In genomic region chr5:172164773-172165212, GRCh38 we compare ENCODE assay signal across 12 cellular contexts. TPM values are rescaled to one million over a fixed set of nuclear protein-coding genes. Genes with fewer than 3 reads are reported as not detected.
DNase-seq lines count a peak whose midpoint lies in the region; TF ChIP-seq lines count a peak whose summit lies in the region.
"Had no signal": no experiment of that assay in that cellular context is flagged by ENCODE, and none has a peak within 500 bp of the region (broad histone marks: within the 10 kb centered on the region; RNA-seq: fewer than 3 reads in every experiment).

No MANE protein-coding gene starts in this region.

- H3K4me1 ChIP-seq in endodermal cell (ENCODE audit: control insufficient read depth, insufficient read depth, low read length): no peaks in the 10 kb centered on the region
- H3K4me1 ChIP-seq in mesodermal cell (ENCODE audit: control insufficient read depth, insufficient read depth, low read length, poor library complexity, severe bottlenecking): peaks cover 27% of the 10 kb centered on the region
- no peaks in the 10 kb centered on the region for H3K4me1 ChIP-seq in smooth muscle cell (ENCODE audit: low read depth)

- H3K36me3 ChIP-seq in endodermal cell (ENCODE audit: control insufficient read depth, insufficient read depth, low read length) (no peaks in the 10 kb centered on the region), mesodermal cell (ENCODE audit: control insufficient read depth, insufficient read depth, low read length) (peaks cover 8% of the 10 kb centered on the region), smooth muscle cell (ENCODE audit: low read depth) (no peaks in the 10 kb centered on the region)

- in situ Hi-C loops in GM13976 (cut with MboI; ENCODE audit: low sequenced_read_pairs, unreplicated experiment): no loop called here

- H3K27me3 ChIP-seq in endodermal cell (ENCODE audit: control insufficient read depth, insufficient read depth, low read length, poor library complexity, severe bottlenecking): no peaks in the 10 kb centered on the region
- H3K27me3 ChIP-seq in smooth muscle cell (ENCODE audit: low read depth): no peaks in the 10 kb centered on the region

- H3K9ac ChIP-seq in endodermal cell (ENCODE audit: extremely low read depth, low read length, poor library complexity, severe bottlenecking) (no peak overlapping the region), smooth muscle cell (ENCODE audit: low read depth) (no peak overlapping the region)
- H3K9ac ChIP-seq: KMS-11 had no signal

- no peak overlapping the region for H3K4me2 ChIP-seq in smooth muscle cell
- H3K4me2 ChIP-seq: KMS-11 had no signal

- H3K9me3 ChIP-seq in endodermal cell (ENCODE audit: control insufficient read depth, low read length) (no peaks in the 10 kb centered on the region), mesodermal cell (ENCODE audit: control insufficient read depth, low read length) (no peaks in the 10 kb centered on the region), smooth muscle cell (replicated peaks; ENCODE audit: low read depth) (no peaks in the 10 kb centered on the region)

- H3K9me3 Mint-ChIP-seq in activated T-cell treated with anti-CD3 and anti-CD28 coated beads, Interleukin-2, amount 50 U/mL, for 24 hours: no peaks in the 10 kb centered on the region
- no peaks in the 10 kb centered on the region for H3K9me3 Mint-ChIP-seq in endodermal cell

- peaks cover 53% of the 10 kb centered on the region for H3K36me3 Mint-ChIP-seq in activated T-cell treated with anti-CD3 and anti-CD28 coated beads, Interleukin-2, amount 50 U/mL, for 24 hours (ENCODE audit: low read depth)
- no peaks in the 10 kb centered on the region for H3K36me3 Mint-ChIP-seq in endodermal cell (ENCODE audit: low read depth)

- no peaks in the 10 kb centered on the region for H3F3A ChIP-seq in smooth muscle cell (ENCODE audit: low read depth)

- H4K20me1 ChIP-seq in smooth muscle cell (ENCODE audit: low read depth): peaks cover 62% of the 10 kb centered on the region

- peak overlapping the region; percentile 84 for H3K27ac Mint-ChIP-seq in activated T-cell treated with anti-CD3 and anti-CD28 coated beads, Interleukin-2, amount 50 U/mL, for 24 hours
- peak overlapping the region; percentile 58 for H3K27ac Mint-ChIP-seq in endodermal cell
- H3K27ac Mint-ChIP-seq: activated CD4-positive, alpha-beta T cell treated with anti-CD3 and anti-CD28 coated beads for 36 hours had no signal

- H3K4me1 Mint-ChIP-seq in activated T-cell treated with anti-CD3 and anti-CD28 coated beads, Interleukin-2, amount 50 U/mL, for 24 hours (ENCODE audit: low read depth): peaks cover 81% of the 10 kb centered on the region
- H3K4me1 Mint-ChIP-seq in endodermal cell: no peaks in the 10 kb centered on the region

- TF ChIP-seq CTCF in endodermal cell (conservative IDR thresholded peaks at IDR 0.05): no peak
- TF ChIP-seq CTCF in smooth muscle cell (IDR thresholded peaks at IDR 0.05; ENCODE audit: borderline replicate concordance, insufficient read depth, poor library complexity, severe bottlenecking): no peak
- no peak for TF ChIP-seq CTCF in GM13976 (IDR thresholded peaks at IDR 0.05; ENCODE audit: borderline replicate concordance, control extremely low read depth, extremely low read depth, insufficient read depth, missing control alignments)

- peaks cover 8% of the 10 kb centered on the region for H3K79me2 ChIP-seq in smooth muscle cell (ENCODE audit: low read depth)

- no peak for DNase-seq in activated T-cell treated with anti-CD3 and anti-CD28 coated beads, Interleukin-2, amount 50 U/mL, for 24 hours
- DNase-seq in activated T-cell treated with anti-CD3 and anti-CD28 coated beads, Interleukin-2, amount 50 U/mL, for 1 hour: no peak
- no peak for DNase-seq in endodermal cell
- peak in 39 of 49 donors; percentile 16 to 84 (median 52) for DNase-seq in substantia nigra (lab: John Stamatoyannopoulos, UW)
- DNase-seq in smooth muscle cell (lab: John Stamatoyannopoulos, UW; ENCODE audit: unreplicated experiment): no peak
- no peak for DNase-seq in GM13976 (ENCODE audit: low spot score)
- no peak for DNase-seq in activated naive CD4-positive, alpha-beta T cell treated with anti-CD3 and anti-CD28 coated beads, Interleukin-2, amount 50 U/mL, for 16 hours
- DNase-seq: activated CD4-positive, alpha-beta T cell treated with anti-CD3 and anti-CD28 coated beads for 36 hours; GOT3 had no signal

- H3K27ac ChIP-seq in endodermal cell (ENCODE audit: low read depth, low read length) (peak overlapping the region; percentile 63), mesodermal cell (ENCODE audit: low read depth, low read length, severe bottlenecking) (peak overlapping the region; percentile 23), substantia nigra (ENCODE audit: low read depth, low read length, poor library complexity, severe bottlenecking) (peak overlapping the region; percentile 72), smooth muscle cell (ENCODE audit: low read depth) (no peak overlapping the region)
- H3K27ac ChIP-seq: KMS-11 had no signal

- H3K4me3 ChIP-seq in endodermal cell (ENCODE audit: low read length) (no peak overlapping the region), mesodermal cell (ENCODE audit: extremely low read depth, insufficient read depth, low read length, poor library complexity, severe bottlenecking) (no peak overlapping the region), smooth muscle cell (no peak overlapping the region)

- H3K27me3 Mint-ChIP-seq in activated T-cell treated with anti-CD3 and anti-CD28 coated beads, Interleukin-2, amount 50 U/mL, for 24 hours: no peaks in the 10 kb centered on the region
- no peaks in the 10 kb centered on the region for H3K27me3 Mint-ChIP-seq in endodermal cell (ENCODE audit: insufficient read depth)
- H3K27me3 Mint-ChIP-seq: activated CD4-positive, alpha-beta T cell treated with anti-CD3 and anti-CD28 coated beads for 36 hours had no signal

- WGBS in endodermal cell (ENCODE audit: insufficient coverage in 1 of 2, insufficient read length in 1 of 2), 2 experiments: 93 to 98% methylated on average over 7 to 13 of the region's 13 CpGs
- WGBS in mesodermal cell (ENCODE audit: insufficient coverage in 2 of 2), 2 experiments: 91 to 93% methylated on average over 8 to 13 of the region's 13 CpGs
- WGBS in smooth muscle cell (ENCODE audit: low lambda C conversion rate): 83% methylated on average over 13 of the region's 13 CpGs

- H2AFZ ChIP-seq in smooth muscle cell (ENCODE audit: low read depth): no peak overlapping the region

- H3K4me3 Mint-ChIP-seq in activated T-cell treated with anti-CD3 and anti-CD28 coated beads, Interleukin-2, amount 50 U/mL, for 24 hours: no peak overlapping the region
- no peak overlapping the region for H3K4me3 Mint-ChIP-seq in endodermal cell
- H3K4me3 Mint-ChIP-seq: activated CD4-positive, alpha-beta T cell treated with anti-CD3 and anti-CD28 coated beads for 36 hours had no signal

RNA-seq across cellular contexts. Expression of gene STK10, which starts 23.2 kb away (rescaled TPM):
- total RNA-seq in endodermal cell: 10 to 100 TPM; 14.3 to 17.9 TPM
- 6.8 TPM for polyA plus RNA-seq in endodermal cell (2013, experiment 1 of 2)
- polyA plus RNA-seq in endodermal cell (2013, experiment 2 of 2): 8.1 TPM
- polyA plus RNA-seq in mesodermal cell (2013, experiment 1 of 2): 21.5 TPM
- polyA plus RNA-seq in mesodermal cell (2013, experiment 2 of 2): 18.8 TPM
- 10.8 and 26.0 TPM in 2 replicates for total RNA-seq in smooth muscle cell
- polyA plus RNA-seq in smooth muscle cell: 10.7 and 15.5 TPM in 2 replicates

RNA-seq across cellular contexts. Expression of gene EFCAB9, which starts 29.2 kb away (rescaled TPM):
- total RNA-seq in endodermal cell (not detected), smooth muscle cell (not detected in 2 replicates)
- polyA plus RNA-seq in endodermal cell (2013, experiment 1 of 2): 0.36 TPM
- polyA plus RNA-seq in endodermal cell (2013, experiment 2 of 2): not detected
- polyA plus RNA-seq in mesodermal cell (2013, experiment 1 of 2): not detected
- polyA plus RNA-seq in mesodermal cell (2013, experiment 2 of 2): not detected
- not detected in 2 replicates for polyA plus RNA-seq in smooth muscle cell
- total RNA-seq: activated CD4-positive, alpha-beta T cell treated with anti-CD3 and anti-CD28 coated beads for 36 hours; posterior vena cava had no signal

Comparison
In these comparisons a context has a peak if more than half of its experiments do, and no peak if none do; other contexts are left out.
1. DNase-seq: peak in substantia nigra (39 of 49); none in activated T-cell treated with anti-CD3 and anti-CD28 coated beads, Interleukin-2, amount 50 U/mL, for 24 hours (single experiment), activated T-cell treated with anti-CD3 and anti-CD28 coated beads, Interleukin-2, amount 50 U/mL, for 1 hour (single experiment), endodermal cell (single experiment), smooth muscle cell (single experiment), GM13976 (single experiment) and activated naive CD4-positive, alpha-beta T cell treated with anti-CD3 and anti-CD28 coated beads, Interleukin-2, amount 50 U/mL, for 16 hours (single experiment).